ENCODE assay signal across 1 cellular context in the genomic region with DNA sequence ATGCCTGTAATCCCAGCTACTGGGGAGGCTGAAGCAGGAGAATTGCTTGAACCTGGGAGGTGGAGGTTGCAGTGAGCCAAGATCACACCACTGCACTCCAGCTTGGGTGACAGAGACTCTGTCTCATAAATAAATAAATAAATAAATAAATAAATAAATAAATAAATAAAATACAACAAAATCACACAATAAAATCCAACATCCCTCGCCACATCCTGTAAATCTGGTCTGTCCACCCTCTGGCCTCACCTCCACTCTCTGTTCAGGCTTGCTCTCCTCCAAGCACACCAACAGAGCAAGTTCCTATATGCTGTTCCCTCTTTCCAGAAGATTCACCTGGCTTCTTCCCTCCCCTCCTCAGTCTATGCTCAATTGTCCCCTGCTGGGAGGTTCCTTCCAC.
A peak's percentile ranks its signal among the peaks of the same experiment; 100 is the strongest.
TF ChIP-seq lines count a peak whose summit lies in the region.

No MANE protein-coding gene starts in this region.

TF ChIP-seq in A549, 52 proteins besides CTCF, POLR2A, EP300 and RAD21:
- TF ChIP-seq ZC3H11A (IDR thresholded peaks at IDR 0.05) = peak; percentile 99
